In genomic region chr16:31464781-31465260, GRCh38 we compare ENCODE assay signal across 22 cellular contexts. TPM values are rescaled to one million over a fixed set of nuclear protein-coding genes. Genes with fewer than 3 reads are reported as not detected.
A peak's percentile ranks its signal among the peaks of the same experiment; 100 is the strongest.
DNase-seq lines count a peak whose midpoint lies in the region; ATAC-seq and TF ChIP-seq lines count a peak whose summit lies in the region.
"Had no signal": no experiment of that assay in that cellular context is flagged by ENCODE, and none has a peak within 500 bp of the region (broad histone marks: within the 10 kb centered on the region; RNA-seq: fewer than 3 reads in every experiment).

No MANE protein-coding gene starts in this region.

- H3K4me3 Mint-ChIP-seq in chondrocyte (ENCODE audit: unreplicated experiment): no peak overlapping the region
- H3K4me3 Mint-ChIP-seq: CD4-positive, alpha-beta memory T cell had no signal

- TF ChIP-seq CTCF in chondrocyte (IDR thresholded peaks at IDR 0.05) (no peak), sigmoid colon (IDR thresholded peaks at IDR 0.05) (no peak)

- no peaks in the 10 kb centered on the region for H3K27me3 Mint-ChIP-seq in chondrocyte (ENCODE audit: low read depth)
- H3K27me3 Mint-ChIP-seq: CD4-positive, alpha-beta memory T cell had no signal

- peaks cover 20% of the 10 kb centered on the region for H3K36me3 Mint-ChIP-seq in chondrocyte (ENCODE audit: low read depth)

- peak; percentile 6 for DNase-seq in H7
- DNase-seq in chondrocyte (ENCODE audit: low spot score): peak; percentile 84
- DNase-seq in sigmoid colon: peak; percentile 60
- no peak for DNase-seq in kidney tubule cell (ENCODE audit: low spot score)
- DNase-seq: Caco-2; CD4-positive, alpha-beta memory T cell; DMS 273 treated with DMSO at 0.1 percent for 48 hours; DND-41; KBM-7; MM.1S; NCI-H1048; NCI-H1436; NCI-H1930; NCI-H2227 treated with DMSO at 0.1 percent for 48 hours; NCI-H510A; NCI-H748 treated with DMSO at 0.1 percent for 48 hours; NK-92 treated with Interleukin-12 subunit alpha and Interleukin-12 subunit beta, amount 100 ng/mL, for 24 hours had no signal

- no peak for ATAC-seq in HG03521 (IDR thresholded peaks at IDR 0.05; ENCODE audit: unreplicated experiment)
- ATAC-seq: GM12878, SK-N-SH treated with all-trans-retinoic acid at 6 μM for 48 hours had no signal

- no peaks in the 10 kb centered on the region for H3K27me3 ChIP-seq in H7 (ENCODE audit: control insufficient read depth, insufficient read depth, low read length)
- no peaks in the 10 kb centered on the region for H3K27me3 ChIP-seq in sigmoid colon

- WGBS in sigmoid colon, 2 donors: 92 to 96% methylated on average over 17 of the region's 17 CpGs

- TF ChIP-seq POLR2A in sigmoid colon (IDR thresholded peaks at IDR 0.05): no peak

- no peaks in the 10 kb centered on the region for H3K9me3 ChIP-seq in sigmoid colon
- H3K9me3 ChIP-seq: Caco-2 had no signal

- intact Hi-C loops in sigmoid colon (cut with DNase I): no loop called here

- H3K4me1 ChIP-seq in sigmoid colon: peaks cover 0 to 13% (median 8%) of the 10 kb centered on the region in 4 donors

- H3K36me3 ChIP-seq in H7 (replicated peaks; ENCODE audit: control insufficient read depth, insufficient read depth, low read length): no peaks in the 10 kb centered on the region; the same call in 1 of the 2 replicates
- peaks cover 12 to 56% (median 32%) of the 10 kb centered on the region in 4 donors for H3K36me3 ChIP-seq in sigmoid colon

- peaks cover 20% of the 10 kb centered on the region for H3K4me1 Mint-ChIP-seq in chondrocyte (ENCODE audit: low read depth)

- no peak overlapping the region for H3K27ac ChIP-seq in sigmoid colon

- no peaks in the 10 kb centered on the region for H3K9me3 Mint-ChIP-seq in chondrocyte (ENCODE audit: low read depth)
- H3K9me3 Mint-ChIP-seq: CD4-positive, alpha-beta memory T cell had no signal

- TF ChIP-seq EP300 in sigmoid colon (IDR thresholded peaks at IDR 0.05): no peak

- no peak overlapping the region for H3K27ac Mint-ChIP-seq in chondrocyte (ENCODE audit: unreplicated experiment)

- H3K4me3 ChIP-seq in H7 (ENCODE audit: insufficient read depth, low read depth, low read length) (no peak overlapping the region), sigmoid colon (no peak overlapping the region)
- H3K4me3 ChIP-seq: GM12878 had no signal

RNA-seq across cellular contexts. Expression of gene ARMC5, which starts 5.5 kb away (rescaled TPM):
- total RNA-seq in H7 (2014; rRNA removed; shearing (Covaris generic)): 8.0 and 11.6 TPM in 2 replicates
- total RNA-seq in chondrocyte (12.2 to 13.2 TPM (median 12.4 TPM) in 3 replicates), sigmoid colon (1 to 10 TPM; 3.9 to 9.5 (median 6.6) TPM)
- polyA plus RNA-seq in sigmoid colon: 10 to 100 TPM in 1 of 3 donors, 1 to 10 TPM in 2; 2.4 to 11.1 (median 2.8) TPM

RNA-seq across cellular contexts. Expression of gene TGFB1I1, which starts 7.1 kb away (rescaled TPM):
- 3.0 and 3.1 TPM in 2 replicates for total RNA-seq in H7 (2014; rRNA removed; shearing (Covaris generic))
- total RNA-seq in chondrocyte (124 to 224 TPM (median 221 TPM) in 3 replicates), sigmoid colon (100 to 1,000 TPM; 124 to 339 (median 205) TPM)
- polyA plus RNA-seq in sigmoid colon: 10 to 100 TPM; 10.4 to 31.2 (median 21.0) TPM

RNA-seq across cellular contexts. Expression of gene SLC5A2, which starts 18.1 kb away (rescaled TPM):
- 0.26 and 0.45 TPM in 2 replicates for total RNA-seq in H7 (2014; rRNA removed; shearing (Covaris generic))
- total RNA-seq in chondrocyte: not detected in 3 replicates
- total RNA-seq in sigmoid colon: 1 to 10 TPM in 1 of 4 donors, under 1 TPM in 3; 0.49 to 1.1 (median 0.70) TPM
- polyA plus RNA-seq in sigmoid colon: 1 to 10 TPM in 2 of 3 donors, under 1 TPM in 1; 0.60 to 1.9 (median 1.2) TPM
- total RNA-seq: GM12878, H4 had no signal
- polyA plus RNA-seq: BJ had no signal

RNA-seq across cellular contexts. Expression of gene ZNF843, which starts 22.2 kb away (rescaled TPM):
- 0.17 and 0.33 TPM in 2 replicates for total RNA-seq in H7 (2014; rRNA removed; shearing (Covaris generic))
- total RNA-seq in chondrocyte (2.3 to 3.7 TPM (median 2.8 TPM) in 3 replicates), sigmoid colon (1 to 10 TPM in 3 of 4 donors, under 1 TPM in 1; 0.36 to 5.3 (median 1.1) TPM)
- polyA plus RNA-seq in sigmoid colon: 1 to 10 TPM in 1 of 3 donors, under 1 TPM in 1, not detected in 1; 0.22 to 1.8 TPM
- polyA plus RNA-seq: CD4-positive, alpha-beta memory T cell had no signal

RNA-seq across cellular contexts. Expression of gene COX6A2, which starts 36.7 kb away (rescaled TPM):
- total RNA-seq in H7 (2014; rRNA removed; shearing (Covaris generic)): not detected in 2 replicates
- total RNA-seq in chondrocyte: not detected in 3 replicates
- total RNA-seq in sigmoid colon: not detected
- 1 to 10 TPM in 1 of 3 donors, under 1 TPM in 1, not detected in 1; 0.32 to 4.8 TPM for polyA plus RNA-seq in sigmoid colon
- total RNA-seq: Caco-2; CD4-positive, alpha-beta memory T cell; GM12878; H4 had no signal
- polyA plus RNA-seq: BJ; CD4-positive, alpha-beta memory T cell; GM12878 had no signal

Comparison
In these comparisons a context has a peak if more than half of its experiments do, and no peak if none do; other contexts are left out.
1. RNA of gene TGFB1I1, which starts 7.1 kb away (total RNA-seq): 124 to 339 TPM in sigmoid colon and 124 to 224 TPM in chondrocyte; 3.0 to 3.1 TPM in H7; every median in the first group is over 10 times any median in the second.